27 cellular contexts compared by ENCODE assay signal in the genomic region with DNA sequence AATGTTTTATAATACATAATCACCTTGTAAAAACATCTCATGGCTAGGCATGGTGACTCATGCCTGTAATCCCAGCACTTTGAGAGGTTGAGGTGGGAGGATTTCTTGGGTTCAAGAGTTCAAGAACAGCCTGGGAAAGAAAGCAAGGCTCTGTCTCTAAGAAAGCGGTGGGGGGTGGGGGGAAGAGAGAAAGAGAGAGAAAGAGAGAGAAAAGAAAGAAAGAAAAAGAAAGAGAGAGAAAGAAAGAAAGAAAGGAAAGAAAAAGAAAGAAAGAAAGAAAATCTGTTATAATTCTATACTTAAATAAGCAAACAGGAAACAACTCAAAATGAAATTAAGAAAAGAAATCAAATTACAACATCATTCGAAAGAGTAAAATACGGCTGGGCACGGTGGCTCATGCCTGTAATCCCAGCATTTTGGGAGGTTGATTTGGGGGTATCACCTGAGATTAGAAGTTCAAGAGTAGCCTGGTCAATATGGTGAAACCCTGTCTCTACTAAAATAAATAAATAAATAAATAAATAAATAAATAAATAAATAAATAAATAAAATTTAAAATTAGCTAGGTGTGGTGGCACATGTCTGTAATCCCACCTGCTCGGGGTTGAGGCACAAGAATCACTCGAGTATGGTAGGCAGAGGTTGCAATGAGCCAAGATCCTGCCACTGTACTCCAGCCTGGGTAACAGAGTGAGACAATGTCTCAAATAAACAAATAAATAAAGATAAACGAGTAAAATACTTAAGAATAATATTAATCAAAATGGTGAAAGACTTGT.
"Had no signal": no experiment of that assay in that cellular context is flagged by ENCODE, and none has a peak within 500 bp of the region (broad histone marks: within the 10 kb centered on the region; RNA-seq: fewer than 3 reads in every experiment).

No MANE protein-coding gene starts in this region.

- DNase-seq: nephron progenitor cell; nucleus accumbens; pancreas; right cardiac atrium; right lobe of liver; sigmoid colon; small intestine; stimulated activated CD4-positive, alpha-beta T cell treated with anti-CD3 and anti-CD28 coated beads, Interleukin-15, amount 100 ng/mL, for 24 hours; stimulated activated CD4-positive, alpha-beta T cell treated with anti-CD3 and anti-CD28 coated beads, Interleukin-2, amount 100 ng/mL, for 24 hours; stimulated activated CD4-positive, alpha-beta T cell treated with anti-CD3 and anti-CD28 coated beads, Interleukin-2, amount 100 ng/mL, for 48 hours; stimulated activated CD4-positive, alpha-beta T cell treated with anti-CD3 and anti-CD28 coated beads, Interleukin-4, amount 100 ng/mL, for 24 hours; stimulated activated naive B cell treated with anti-CD40 and anti-IgM and Interleukin-4, amounts not matched to agents 10 μg/mL and 1 μg/mL and 100 μg/mL, for 72 hours; stimulated activated naive CD4-positive, alpha-beta T cell treated with Interleukin-2 at 50 U/mL for 16 hours; stomach; thyroid gland; trophoblast cell; upper lobe of left lung had no signal

- H3K4me3 Mint-ChIP-seq: natural killer cell treated with Interleukin-12 subunit alpha and Interleukin-12 subunit beta and Interleukin-15 and Interleukin-18, amount 100 ng/mL, for 72 hours; nephron progenitor cell; neural crest cell; stimulated activated effector memory CD8-positive, alpha-beta T cell treated with anti-CD3 and anti-CD28 coated beads, Interleukin-12 subunit alpha, Interleukin-12 subunit beta, amount 100 ng/mL, for 72 hours; stimulated activated naive B cell treated with anti-CD40 and anti-IgM and Interleukin-4, amounts not matched to agents 10 μg/mL and 1 μg/mL and 100 μg/mL, for 72 hours; stimulated activated naive CD8-positive, alpha-beta T cell treated with anti-CD3 and anti-CD28 coated beads, Interleukin-15, Interleukin-2, amounts not matched to agents 100 ng/mL and 50 ng/mL, for 24 hours had no signal

- FAIRE-seq: pancreas, small intestine, urothelium cell line had no signal

- H3K4me1 Mint-ChIP-seq: nephron progenitor cell; neural crest cell; stimulated activated effector memory CD8-positive, alpha-beta T cell treated with anti-CD3 and anti-CD28 coated beads, Interleukin-12 subunit alpha, Interleukin-12 subunit beta, amount 100 ng/mL, for 72 hours had no signal

- ATAC-seq: natural killer cell treated with Interleukin-12 subunit alpha and Interleukin-12 subunit beta and Interleukin-15 and Interleukin-18, amount 100 ng/mL, for 72 hours; pancreas; right cardiac atrium; right lobe of liver; stimulated activated effector memory CD8-positive, alpha-beta T cell treated with anti-CD3 and anti-CD28 coated beads, Interleukin-12 subunit alpha, Interleukin-12 subunit beta, amount 100 ng/mL, for 72 hours; stimulated activated naive B cell treated with anti-CD40 and anti-IgM and Interleukin-4, amounts not matched to agents 10 μg/mL and 1 μg/mL and 100 μg/mL, for 72 hours had no signal

- H3K9me3 ChIP-seq: neutrophil, pancreas, prostate gland, right lobe of liver, thoracic aorta, thyroid gland, upper lobe of left lung, vagina had no signal

- H3K9me3 Mint-ChIP-seq: natural killer cell treated with Interleukin-12 subunit alpha and Interleukin-12 subunit beta and Interleukin-15 and Interleukin-18, amount 100 ng/mL, for 72 hours; stimulated activated effector memory CD8-positive, alpha-beta T cell treated with anti-CD3 and anti-CD28 coated beads, Interleukin-12 subunit alpha, Interleukin-12 subunit beta, amount 100 ng/mL, for 72 hours; stimulated activated naive CD8-positive, alpha-beta T cell treated with anti-CD3 and anti-CD28 coated beads, Interleukin-15, Interleukin-2, amounts not matched to agents 100 ng/mL and 50 ng/mL, for 24 hours had no signal

- H3K27ac ChIP-seq: neutrophil, pancreas, prostate gland, right lobe of liver, sigmoid colon, stomach, thoracic aorta, thyroid gland, tibial nerve, upper lobe of left lung, vagina had no signal

- H3K36me3 Mint-ChIP-seq: natural killer cell treated with Interleukin-12 subunit alpha and Interleukin-12 subunit beta and Interleukin-15 and Interleukin-18, amount 100 ng/mL, for 72 hours; stimulated activated effector memory CD8-positive, alpha-beta T cell treated with anti-CD3 and anti-CD28 coated beads, Interleukin-12 subunit alpha, Interleukin-12 subunit beta, amount 100 ng/mL, for 72 hours; stimulated activated naive B cell treated with anti-CD40 and anti-IgM and Interleukin-4, amounts not matched to agents 10 μg/mL and 1 μg/mL and 100 μg/mL, for 72 hours had no signal

- H3K4me3 ChIP-seq: pancreas, prostate gland, right lobe of liver, sigmoid colon, stomach, thoracic aorta, thyroid gland, tibial nerve, upper lobe of left lung, vagina had no signal

- H3K27ac Mint-ChIP-seq: natural killer cell treated with Interleukin-12 subunit alpha and Interleukin-12 subunit beta and Interleukin-15 and Interleukin-18, amount 100 ng/mL, for 72 hours; nephron progenitor cell; stimulated activated effector memory CD8-positive, alpha-beta T cell treated with anti-CD3 and anti-CD28 coated beads, Interleukin-12 subunit alpha, Interleukin-12 subunit beta, amount 100 ng/mL, for 72 hours; stimulated activated naive B cell treated with anti-CD40 and anti-IgM and Interleukin-4, amounts not matched to agents 10 μg/mL and 1 μg/mL and 100 μg/mL, for 72 hours; stimulated activated naive CD8-positive, alpha-beta T cell treated with anti-CD3 and anti-CD28 coated beads, Interleukin-15, Interleukin-2, amounts not matched to agents 100 ng/mL and 50 ng/mL, for 24 hours had no signal

- H3K27me3 Mint-ChIP-seq: stimulated activated naive B cell treated with anti-CD40 and anti-IgM and Interleukin-4, amounts not matched to agents 10 μg/mL and 1 μg/mL and 100 μg/mL, for 72 hours had no signal

- H3K4me1 ChIP-seq: pancreas, prostate gland, right lobe of liver, sigmoid colon, stomach, thyroid gland, tibial nerve, upper lobe of left lung, vagina had no signal
